11 cellular contexts compared by ENCODE assay signal in genomic region chr1:241778117-241778516, GRCh38.
"Had no signal": no experiment of that assay in that cellular context is flagged by ENCODE, and none has a peak within 500 bp of the region (broad histone marks: within the 10 kb centered on the region; RNA-seq: fewer than 3 reads in every experiment).

No MANE protein-coding gene starts in this region.

- H3K9ac ChIP-seq: GM23248 had no signal

- H2AFZ ChIP-seq: GM23248, GM23338 had no signal

- H3K27ac ChIP-seq: GM23248 had no signal

- DNase-seq: GM23248, GOT3, H7, H9, HCEC 1CT, HFFc6 had no signal

- H3K9me3 ChIP-seq: HAP-1 had no signal

- H3K36me3 ChIP-seq: HAP-1 had no signal

- FAIRE-seq: H1, H54 had no signal

- H3K4me2 ChIP-seq: GM23338 had no signal

- H3K4me3 ChIP-seq: GM23248, GM23338, HAP-1 had no signal

- ATAC-seq: GM23338, HCT116 had no signal
